ENCODE assay signal across 8 cellular contexts in the genomic region with DNA sequence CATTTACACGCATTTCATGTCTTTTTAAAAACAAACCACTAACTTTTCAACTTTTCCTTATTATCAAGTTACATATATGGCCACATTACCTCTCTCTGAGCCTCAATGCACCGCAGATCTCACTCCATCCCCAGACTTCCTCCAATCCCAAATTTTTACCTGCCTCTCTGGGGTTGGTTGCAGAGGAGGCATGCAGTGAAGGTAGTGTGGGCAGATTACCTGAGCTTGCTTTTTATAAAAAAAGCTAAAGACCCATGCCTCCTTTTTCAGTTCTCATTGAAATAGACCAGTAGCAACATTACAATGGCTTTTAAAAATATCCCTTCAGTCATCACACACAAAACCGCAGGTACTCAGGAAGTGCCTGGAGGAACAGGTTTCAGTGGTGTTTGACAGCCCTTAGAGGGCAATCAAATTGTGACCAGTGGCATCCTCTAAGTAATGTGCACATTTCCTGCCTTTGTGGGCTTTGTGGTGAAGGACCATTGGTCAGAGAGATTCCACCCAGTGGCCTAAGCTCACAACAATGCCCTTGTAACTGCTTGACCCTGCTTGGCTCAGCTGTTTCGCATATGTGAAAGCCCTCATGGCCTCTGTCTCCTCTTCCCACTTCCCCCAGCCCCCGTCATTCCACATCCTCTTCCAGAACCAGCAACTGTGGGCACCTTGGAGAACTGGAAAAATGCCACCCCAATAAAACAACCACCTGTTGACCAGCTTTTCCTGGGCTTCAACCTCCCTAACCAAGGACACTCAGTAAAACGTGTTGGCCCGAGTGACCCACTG. TPM values are rescaled to one million over a fixed set of nuclear protein-coding genes. Genes with fewer than 3 reads are reported as not detected.
DNase-seq lines count a peak whose midpoint lies in the region; ATAC-seq, FAIRE-seq and TF ChIP-seq lines count a peak whose summit lies in the region.

No MANE protein-coding gene starts in this region.

- 53 to 56% methylated on average over 7 of the region's 7 CpGs for WGBS in tibial nerve, 2 donors

- TF ChIP-seq CTCF in tibial nerve (IDR thresholded peaks at IDR 0.05), result no peak
- TF ChIP-seq CTCF in chondrocyte (IDR thresholded peaks at IDR 0.05), result no peak

- TF ChIP-seq POLR2A in H54 (IDR thresholded peaks at IDR 0.05; ENCODE audit: low read depth, low read length) (no peak), tibial nerve (IDR thresholded peaks at IDR 0.05) (no peak)

- H3K36me3 Mint-ChIP-seq in chondrocyte (ENCODE audit: low read depth), result no peaks in the 10 kb centered on the region

- H3K4me1 Mint-ChIP-seq in chondrocyte (ENCODE audit: low read depth), result no peaks in the 10 kb centered on the region

- H3K27ac ChIP-seq in tibial nerve, result peak overlapping the region in 2 of 4 donors; percentile 6 to 8

- no peaks in the 10 kb centered on the region for H3K9me3 ChIP-seq in tibial nerve

- H3K27me3 ChIP-seq in tibial nerve, result no peaks in the 10 kb centered on the region

- H3K4me3 Mint-ChIP-seq in chondrocyte (ENCODE audit: unreplicated experiment), result no peak overlapping the region

- peaks cover 0 to 20% (median 0%) of the 10 kb centered on the region in 4 donors for H3K4me1 ChIP-seq in tibial nerve

- ATAC-seq in GM18517 (IDR thresholded peaks at IDR 0.05; ENCODE audit: unreplicated experiment), result peak; percentile 92
- ATAC-seq in sciatic nerve, result no peak

- peak; percentile 38 for FAIRE-seq in H54 (lab: Jason Lieb, UNC)

- intact Hi-C loops in sciatic nerve (cut with DNase I), result no loop called here

- no peak for TF ChIP-seq EP300 in tibial nerve (IDR thresholded peaks at IDR 0.05)

- no peak overlapping the region for H3K27ac Mint-ChIP-seq in chondrocyte (ENCODE audit: unreplicated experiment)

- H3K4me3 ChIP-seq in tibial nerve, result no peak overlapping the region

- peaks cover 28% of the 10 kb centered on the region for H3K27me3 Mint-ChIP-seq in chondrocyte (ENCODE audit: low read depth)

- H3K9me3 Mint-ChIP-seq in chondrocyte (ENCODE audit: low read depth), result no peaks in the 10 kb centered on the region

- no peaks in the 10 kb centered on the region for H3K36me3 ChIP-seq in tibial nerve

- no peak for DNase-seq in H54 (ENCODE audit: insufficient read length, low spot score)
- DNase-seq in LHCN-M2 (ENCODE audit: low read depth), result peak; percentile 99
- DNase-seq in iPS DF 19.7 (ENCODE audit: low read depth, low spot score), result peak; percentile 83
- DNase-seq in tibial nerve (ENCODE audit: low spot score in 2 of 2), result no peak
- no peak for DNase-seq in NCI-H187 (lab: John Stamatoyannopoulos, UW)
- no peak for DNase-seq in sciatic nerve (ENCODE audit: low spot score)
- DNase-seq in chondrocyte (ENCODE audit: low spot score), result no peak

RNA-seq across cellular contexts. Expression of a gene that starts 30.2 kb away (rescaled TPM):
- not detected in 2 replicates for total RNA-seq in LHCN-M2 (2014; rRNA removed)
- not detected for polyA plus RNA-seq in LHCN-M2 (2012)
- total RNA-seq in tibial nerve, result not detected
- total RNA-seq in sciatic nerve, result not detected
- not detected in 3 replicates for total RNA-seq in chondrocyte

Comparison
In these comparisons a context has a peak if more than half of its experiments do, and no peak if none do; other contexts are left out.
1. DNase-seq: peak in LHCN-M2 (single experiment) and iPS DF 19.7 (single experiment); none in H54 (single experiment), tibial nerve (0 of 2), NCI-H187 (0 of 2), sciatic nerve (single experiment) and chondrocyte (single experiment).